1 cellular context compared by ENCODE assay signal in genomic region chr3:133763797-133764734, GRCh38.
A peak's percentile ranks its signal among the peaks of the same experiment; 100 is the strongest.
TF ChIP-seq lines count a peak whose summit lies in the region.

No MANE protein-coding gene starts in this region.

TF ChIP-seq in HepG2, 621 proteins besides CTCF, POLR2A, EP300 and RAD21 (continued from another document):
- TF ChIP-seq ZHX2 (IDR thresholded peaks at IDR 0.05; ENCODE audit: low read depth) (no peak), ZHX2 (CRISPR knock-in tag; IDR thresholded peaks at IDR 0.05; ENCODE audit: borderline replicate concordance) (0 out of 2 replicates have a peak, but pooled peaks have one; percentile 41), AKAP8 (CRISPR knock-in tag; IDR thresholded peaks at IDR 0.05) (no peak), CCDC6 (CRISPR knock-in tag; IDR thresholded peaks at IDR 0.05) (no peak), ZNF691 (CRISPR knock-in tag; IDR thresholded peaks at IDR 0.05; ENCODE audit: borderline replicate concordance, low read depth) (no peak), POLR2G (IDR thresholded peaks at IDR 0.05; ENCODE audit: low read depth, low read length) (peak; percentile 68), ZNF766 (CRISPR knock-in tag; IDR thresholded peaks at IDR 0.05; ENCODE audit: borderline replicate concordance) (0 out of 2 replicates have a peak, but pooled peaks have one; percentile 25), REL (CRISPR knock-in tag; conservative IDR thresholded peaks at IDR 0.05) (0 out of 2 replicates have a peak, but pooled peaks have one; percentile 35), ZSCAN21 (CRISPR knock-in tag; IDR thresholded peaks at IDR 0.05; ENCODE audit: borderline replicate concordance) (peak; percentile 24; the same call in 1 of the 2 replicates), MYC (CRISPR knock-in tag; IDR thresholded peaks at IDR 0.05; ENCODE audit: borderline replicate concordance) (no peak), MBD4 (IDR thresholded peaks at IDR 0.05; ENCODE audit: borderline replicate concordance, low read length) (peak; percentile 20; the same call in 1 of the 2 replicates), RBM22 (optimal IDR thresholded peaks at IDR 0.05; ENCODE audit: low read length) (peak; percentile 98), HBP1 (CRISPR knock-in tag; IDR thresholded peaks at IDR 0.05; ENCODE audit: low read depth) (no peak), ZNF263 (CRISPR knock-in tag; IDR thresholded peaks at IDR 0.05) (peak; percentile 28; the same call in 1 of the 2 replicates), SMYD3 (CRISPR knock-in tag; IDR thresholded peaks at IDR 0.05) (0 out of 2 replicates have a peak, but pooled peaks have one; percentile 53), ZC3H13 (CRISPR knock-in tag; IDR thresholded peaks at IDR 0.05) (peak; percentile 76; the same call in 1 of the 2 replicates), ZSCAN5A (CRISPR knock-in tag; IDR thresholded peaks at IDR 0.05; ENCODE audit: borderline replicate concordance) (peak; percentile 60; the same call in 1 of the 2 replicates), AGO2 (optimal IDR thresholded peaks at IDR 0.05; ENCODE audit: low read depth, low read length) (peak; percentile 28), PRMT3 (CRISPR knock-in tag; IDR thresholded peaks at IDR 0.05; ENCODE audit: borderline replicate concordance, low read depth) (0 out of 2 replicates have a peak, but pooled peaks have one; percentile 47), ZFP91 (CRISPR knock-in tag; IDR thresholded peaks at IDR 0.05; ENCODE audit: borderline replicate concordance) (0 out of 2 replicates have a peak, but pooled peaks have one; percentile 15), TARDBP (CRISPR knock-in tag; IDR thresholded peaks at IDR 0.05) (peak; percentile 32; the same call in 1 of the 2 replicates), KLF9 (CRISPR knock-in tag; IDR thresholded peaks at IDR 0.05; ENCODE audit: low read depth) (no peak), IRX3 (CRISPR knock-in tag; IDR thresholded peaks at IDR 0.05; ENCODE audit: borderline replicate concordance, low read depth) (peak; percentile 86; the same call in 1 of the 2 replicates), NCOA5 (CRISPR knock-in tag; IDR thresholded peaks at IDR 0.05) (peak; percentile 77; the same call in 1 of the 2 replicates), PAF1 (CRISPR knock-in tag; IDR thresholded peaks at IDR 0.05) (peak; percentile 78; the same call in 1 of the 2 replicates), E2F1 (CRISPR knock-in tag; IDR thresholded peaks at IDR 0.05) (0 out of 2 replicates have a peak, but pooled peaks have one; percentile 18), CREB1 (IDR thresholded peaks at IDR 0.05) (no peak), CREB1 (CRISPR knock-in tag; IDR thresholded peaks at IDR 0.05) (0 out of 2 replicates have a peak, but pooled peaks have one; percentile 18), POLR2AphosphoS5 (IDR thresholded peaks at IDR 0.05; ENCODE audit: low read depth, low read length) (peak; percentile 80)
